Comparison of ENCODE assay signal across 10 cellular contexts in genomic region chr9:131046093-131046380, GRCh38. TPM values are rescaled to one million over a fixed set of nuclear protein-coding genes. Genes with fewer than 3 reads are reported as not detected.
"Had no signal": no experiment of that assay in that cellular context is flagged by ENCODE, and none has a peak within 500 bp of the region (broad histone marks: within the 10 kb centered on the region; RNA-seq: fewer than 3 reads in every experiment).

No MANE protein-coding gene starts in this region.

- H3K4me3 Mint-ChIP-seq: activated B cell treated with CpG ODN at 0.5 μM for 24 hours; activated CD4-positive, alpha-beta T cell treated with anti-CD3 and anti-CD28 coated beads, Interleukin-2, amount 10 ng/mL, durations not matched to agents 24 days and 14 days; activated T-helper 1 cell treated with anti-CD3 and anti-CD28 coated beads, Interleukin-12 subunit alpha, Interleukin-12 subunit beta, Interleukin-2, Interleukin-4 antibody, amounts not matched to agents 30 ng/mL and 10 ng/mL and 1 ng/mL, durations not matched to agents 14 hours and 24 hours and 36 hours; nephron progenitor cell had no signal

- H3K4me1 Mint-ChIP-seq: activated CD4-positive, alpha-beta T cell treated with anti-CD3 and anti-CD28 coated beads, Interleukin-2, amount 10 ng/mL, durations not matched to agents 24 days and 14 days; nephron progenitor cell had no signal

- H3K27me3 ChIP-seq: colonic mucosa had no signal

- H3K9me3 Mint-ChIP-seq: activated B cell treated with CpG ODN at 0.5 μM for 24 hours; activated CD4-positive, alpha-beta T cell treated with anti-CD3 and anti-CD28 coated beads, Interleukin-2, amount 10 ng/mL, durations not matched to agents 24 days and 14 days; activated T-helper 1 cell treated with anti-CD3 and anti-CD28 coated beads, Interleukin-12 subunit alpha, Interleukin-12 subunit beta, Interleukin-2, Interleukin-4 antibody, amounts not matched to agents 30 ng/mL and 10 ng/mL and 1 ng/mL, durations not matched to agents 14 hours and 24 hours and 36 hours had no signal

- H3K9me3 ChIP-seq: colonic mucosa, gastroesophageal sphincter, left ventricle myocardium inferior had no signal

- H3K4me1 ChIP-seq: colonic mucosa, left ventricle myocardium inferior had no signal

- H3K27ac Mint-ChIP-seq: activated B cell treated with CpG ODN at 0.5 μM for 24 hours; activated CD4-positive, alpha-beta T cell treated with anti-CD3 and anti-CD28 coated beads, Interleukin-2, amount 10 ng/mL, durations not matched to agents 24 days and 14 days; activated T-helper 1 cell treated with anti-CD3 and anti-CD28 coated beads, Interleukin-12 subunit alpha, Interleukin-12 subunit beta, Interleukin-2, Interleukin-4 antibody, amounts not matched to agents 30 ng/mL and 10 ng/mL and 1 ng/mL, durations not matched to agents 14 hours and 24 hours and 36 hours; nephron progenitor cell had no signal

- H3K27ac ChIP-seq: colonic mucosa, epithelial cell of prostate, gastroesophageal sphincter, left ventricle myocardium inferior had no signal

- H3K36me3 ChIP-seq: colonic mucosa, gastroesophageal sphincter, left ventricle myocardium inferior had no signal

- H3K4me3 ChIP-seq: colonic mucosa, gastroesophageal sphincter, left ventricle myocardium inferior had no signal

RNA-seq across cellular contexts. Expression of gene LAMC3, which starts 37.1 kb away (rescaled TPM):
- total RNA-seq: activated B cell treated with CpG ODN at 0.5 μM for 24 hours, pulmonary artery endothelial cell had no signal
- polyA plus RNA-seq: keratinocyte had no signal

RNA-seq across cellular contexts. Expression of gene AIF1L, which starts 50.3 kb away (rescaled TPM):
- total RNA-seq: activated B cell treated with CpG ODN at 0.5 μM for 24 hours had no signal
